In genomic region chr13:113646921-113647340, GRCh38 we compare ENCODE assay signal across 12 cellular contexts. TPM values are rescaled to one million over a fixed set of nuclear protein-coding genes. Genes with fewer than 3 reads are reported as not detected.
DNase-seq lines count a peak whose midpoint lies in the region; ATAC-seq and TF ChIP-seq lines count a peak whose summit lies in the region.
"Had no signal": no experiment of that assay in that cellular context is flagged by ENCODE, and none has a peak within 500 bp of the region (broad histone marks: within the 10 kb centered on the region; RNA-seq: fewer than 3 reads in every experiment).

No MANE protein-coding gene starts in this region.

- H3K36me3 Mint-ChIP-seq in activated CD4-positive, alpha-beta T cell treated with anti-CD3 and anti-CD28 coated beads for 36 hours (ENCODE audit: low read depth): peaks cover 11% of the 10 kb centered on the region

- DNase-seq in activated CD4-positive, alpha-beta T cell treated with anti-CD3 and anti-CD28 coated beads for 36 hours: peak; percentile 30
- DNase-seq in activated CD4-positive, alpha-beta T cell treated with anti-CD3 and anti-CD28 coated beads for 4 hours: no peak
- peak in 1 of 7 donors; percentile 17 for DNase-seq in adrenal gland
- no peak for DNase-seq in left lung
- DNase-seq in testis: no peak
- DNase-seq in T-helper 9 cell: no peak
- DNase-seq in NCI-H2227 treated with DMSO at 0.1 percent for 48 hours (lab: John Stamatoyannopoulos, UW): no peak
- DNase-seq in mucosa of gallbladder (ENCODE audit: low spot score): no peak

- H3K36me3 ChIP-seq in adrenal gland (replicated peaks in 1 of 2) (no peaks in the 10 kb centered on the region), left lung (peaks cover 0 to 3% of the 10 kb centered on the region in 2 donors), testis (ENCODE audit: low read depth, missing control alignments) (no peaks in the 10 kb centered on the region)

- H3K4me3 Mint-ChIP-seq in activated CD4-positive, alpha-beta T cell treated with anti-CD3 and anti-CD28 coated beads for 36 hours: no peak overlapping the region
- H3K4me3 Mint-ChIP-seq: nephron; stimulated activated naive CD8-positive, alpha-beta T cell treated with anti-CD3 and anti-CD28 coated beads, Interleukin-15, Interleukin-2, amounts not matched to agents 100 ng/mL and 50 ng/mL, for 24 hours had no signal

- H3K27me3 ChIP-seq in adrenal gland (no peaks in the 10 kb centered on the region), left lung (no peaks in the 10 kb centered on the region), testis (no peaks in the 10 kb centered on the region)

- CTCF ChIA-PET in activated CD4-positive, alpha-beta T cell treated with anti-CD3 and anti-CD28 coated beads for 36 hours (lab: Charles Lee): interaction anchor here (0.6 to 1.4 kb wide), 5 partner anchors 59 to 676 kb away, joined by 3 to 4 read pairs (median 3); no protein-coding TSS in a partner anchor

- no peak for TF ChIP-seq POLR2A in adrenal gland (IDR thresholded peaks at IDR 0.05)
- no peak for TF ChIP-seq POLR2A in testis (IDR thresholded peaks at IDR 0.05)

- TF ChIP-seq CTCF in adrenal gland (IDR thresholded peaks at IDR 0.05) (no peak), left lung (IDR thresholded peaks at IDR 0.05) (no peak), testis (IDR thresholded peaks at IDR 0.05) (no peak)

- H3K4me3 ChIP-seq in adrenal gland (no peak overlapping the region), left lung (no peak overlapping the region), testis (no peak overlapping the region)

- H3K4me1 ChIP-seq in adrenal gland (replicated peaks in 1 of 2) (peaks cover 8 to 14% of the 10 kb centered on the region in 2 donors), left lung (peaks cover 6 to 18% of the 10 kb centered on the region in 2 donors), testis (peaks cover 6% of the 10 kb centered on the region)

- no peaks in the 10 kb centered on the region for H3K9me3 Mint-ChIP-seq in activated CD4-positive, alpha-beta T cell treated with anti-CD3 and anti-CD28 coated beads for 36 hours (ENCODE audit: low read depth)
- H3K9me3 Mint-ChIP-seq: stimulated activated naive CD8-positive, alpha-beta T cell treated with anti-CD3 and anti-CD28 coated beads, Interleukin-15, Interleukin-2, amounts not matched to agents 100 ng/mL and 50 ng/mL, for 24 hours had no signal

- WGBS in adrenal gland, 4 donors: 53 to 72% (median 62%) methylated on average over 9 to 10 of the region's 10 CpGs
- 79% methylated on average over 10 of the region's 10 CpGs for WGBS in testis, 2 donors

- ATAC-seq in activated CD4-positive, alpha-beta T cell treated with anti-CD3 and anti-CD28 coated beads for 36 hours: peak; percentile 35
- no peak for ATAC-seq in left lung

- POLR2A ChIA-PET in activated CD4-positive, alpha-beta T cell treated with anti-CD3 and anti-CD28 coated beads for 36 hours (lab: Charles Lee): no interaction called here

- intact Hi-C loops in activated CD4-positive, alpha-beta T cell treated with anti-CD3 and anti-CD28 coated beads for 36 hours (cut with DNase I, micrococcal nuclease): no loop called here
- intact Hi-C loops in adrenal gland (cut with DNase I): no loop called here
- intact Hi-C loops in left lung (cut with DNase I): no loop called here
- intact Hi-C loops in testis (cut with DNase I; ENCODE audit: low total_unique reads): no loop called here

- H3K4me1 Mint-ChIP-seq in activated CD4-positive, alpha-beta T cell treated with anti-CD3 and anti-CD28 coated beads for 36 hours: peaks cover 20% of the 10 kb centered on the region

- no peaks in the 10 kb centered on the region for H3K9me3 ChIP-seq in adrenal gland (replicated peaks in 1 of 3)
- no peaks in the 10 kb centered on the region for H3K9me3 ChIP-seq in left lung
- no peaks in the 10 kb centered on the region for H3K9me3 ChIP-seq in testis

- no peaks in the 10 kb centered on the region for H3K27me3 Mint-ChIP-seq in activated CD4-positive, alpha-beta T cell treated with anti-CD3 and anti-CD28 coated beads for 36 hours
- H3K27me3 Mint-ChIP-seq: stimulated activated naive CD8-positive, alpha-beta T cell treated with anti-CD3 and anti-CD28 coated beads, Interleukin-15, Interleukin-2, amounts not matched to agents 100 ng/mL and 50 ng/mL, for 24 hours had no signal

- H3K27ac Mint-ChIP-seq in activated CD4-positive, alpha-beta T cell treated with anti-CD3 and anti-CD28 coated beads for 36 hours: no peak overlapping the region
- H3K27ac Mint-ChIP-seq: stimulated activated naive CD8-positive, alpha-beta T cell treated with anti-CD3 and anti-CD28 coated beads, Interleukin-15, Interleukin-2, amounts not matched to agents 100 ng/mL and 50 ng/mL, for 24 hours had no signal

- H3K27ac ChIP-seq in adrenal gland: peak overlapping the region in 3 of 5 donors; percentile 59 to 75 (median 61)
- H3K27ac ChIP-seq in left lung: peak overlapping the region; percentile 33 to 39
- peak overlapping the region; percentile 14 to 43 for H3K27ac ChIP-seq in testis

RNA-seq across cellular contexts. Expression of gene ATP4B, which starts 11.1 kb away (rescaled TPM):
- total RNA-seq in activated CD4-positive, alpha-beta T cell treated with anti-CD3 and anti-CD28 coated beads for 36 hours: not detected
- total RNA-seq in adrenal gland (not detected), left lung (not detected), testis (not detected), mucosa of gallbladder (not detected)
- polyA plus RNA-seq in adrenal gland (not detected), testis (ENCODE audit: insufficient read depth, low read depth, low replicate concordance) (not detected)
- total RNA-seq: Daoy, epithelial cell of proximal tubule had no signal

RNA-seq across cellular contexts. Expression of gene GRK1, which starts 20.1 kb away (rescaled TPM):
- total RNA-seq in activated CD4-positive, alpha-beta T cell treated with anti-CD3 and anti-CD28 coated beads for 36 hours: under 1 TPM; 0.16 to 0.21 TPM
- under 1 TPM in 1 of 8 donors, not detected in 7; 0.38 TPM for total RNA-seq in adrenal gland
- under 1 TPM in 1 of 3 donors, not detected in 2; 0.04 TPM for polyA plus RNA-seq in adrenal gland
- under 1 TPM in 1 of 2 donors, not detected in 1; 0.21 TPM for total RNA-seq in left lung
- 1 to 10 TPM in 1 of 2 donors, under 1 TPM in 1; 0.87 to 2.1 TPM for total RNA-seq in testis
- polyA plus RNA-seq in testis (ENCODE audit: insufficient read depth, low read depth, low replicate concordance): 0.55 TPM
- total RNA-seq in mucosa of gallbladder: not detected
- total RNA-seq: Daoy had no signal
